ENCODE assay signal across 22 cellular contexts in the genomic region with DNA sequence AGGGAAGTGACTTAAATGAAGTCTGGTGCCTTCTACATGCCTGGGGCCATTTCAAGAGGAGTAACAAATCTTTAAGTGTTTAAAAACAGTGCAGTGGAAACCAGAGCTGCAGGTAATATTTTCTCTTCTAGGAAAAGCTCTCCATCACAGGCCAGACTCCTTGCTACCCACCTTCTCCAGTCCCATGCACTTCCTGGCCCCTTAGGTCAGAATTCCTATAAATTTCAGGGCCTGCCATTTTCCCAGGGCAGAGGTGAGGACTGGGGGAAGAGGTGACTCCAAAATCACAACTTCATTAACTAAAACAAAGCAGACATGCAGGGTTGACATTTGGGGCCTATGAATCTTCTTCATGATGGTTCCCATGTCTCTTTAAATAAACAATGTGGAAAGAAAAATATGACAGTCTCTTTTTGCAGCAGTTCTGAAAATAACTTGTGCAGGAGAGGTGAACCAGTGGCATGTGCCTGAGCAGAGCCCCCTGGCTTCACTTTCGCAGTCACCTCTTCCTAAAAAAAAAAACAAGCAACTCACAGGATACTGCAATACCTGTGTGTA.
"Had no signal": no experiment of that assay in that cellular context is flagged by ENCODE, and none has a peak within 500 bp of the region (broad histone marks: within the 10 kb centered on the region; RNA-seq: fewer than 3 reads in every experiment).

No MANE protein-coding gene starts in this region.

- H3K4me3 Mint-ChIP-seq: activated T-cell treated with anti-CD3 and anti-CD28 coated beads, Interleukin-2, amount 50 U/mL, for 24 hours; activated T-helper 17 cell treated with anti-CD3 and anti-CD28 coated beads, Interleukin-2, amount 50 U/mL, for 72 hours; dendritic cell treated with granulocyte-macrophage colony-stimulating factor and Interleukin-4, amounts not matched to agents 40 ng/mL and 50 ng/mL, for 4 days; stimulated activated naive B cell treated with anti-CD40 and anti-IgM and Interleukin-4, amounts not matched to agents 10 μg/mL and 1 μg/mL and 100 μg/mL, for 72 hours had no signal

- H3K36me3 ChIP-seq: ascending aorta, brain microvascular endothelial cell, sigmoid colon, upper lobe of right lung had no signal

- H3K27me3 Mint-ChIP-seq: activated T-cell treated with anti-CD3 and anti-CD28 coated beads, Interleukin-2, amount 50 U/mL, for 24 hours; activated T-helper 17 cell treated with anti-CD3 and anti-CD28 coated beads, Interleukin-2, amount 50 U/mL, for 72 hours; dendritic cell treated with granulocyte-macrophage colony-stimulating factor and Interleukin-4, amounts not matched to agents 40 ng/mL and 50 ng/mL, for 4 days had no signal

- H3K27ac Mint-ChIP-seq: activated naive CD4-positive, alpha-beta T cell treated with anti-CD3 and anti-CD28 coated beads, Interleukin-2, amount 50 U/mL, for 72 hours; activated T-cell treated with anti-CD3 and anti-CD28 coated beads, Interleukin-2, amount 50 U/mL, for 24 hours; activated T-helper 17 cell treated with anti-CD3 and anti-CD28 coated beads, Interleukin-2, amount 50 U/mL, for 72 hours; dendritic cell treated with granulocyte-macrophage colony-stimulating factor and Interleukin-4, amounts not matched to agents 40 ng/mL and 50 ng/mL, for 4 days; stimulated activated naive B cell treated with anti-CD40 and anti-IgM and Interleukin-4, amounts not matched to agents 10 μg/mL and 1 μg/mL and 100 μg/mL, for 72 hours had no signal

- DNase-seq: activated CD4-positive, alpha-beta T cell treated with anti-CD3 and anti-CD28 coated beads for 1 hour; activated T-cell treated with anti-CD3 and anti-CD28 coated beads, Interleukin-2, amount 50 U/mL, for 24 hours; brain microvascular endothelial cell; caudate nucleus; effector CD4-positive, alpha-beta T cell; erythroblast; hippocampal formation; left ventricle myocardium superior; mammary epithelial cell; occipital lobe; sigmoid colon; stimulated activated CD4-positive, alpha-beta T cell treated with anti-CD3 and anti-CD28 coated beads, Interleukin-2, amount 100 ng/mL, for 48 hours; stimulated activated CD8-positive, alpha-beta memory T cell treated with anti-CD3 and anti-CD28 coated beads, Interleukin-4, amount 100 ng/mL, for 48 hours; stimulated activated naive B cell treated with anti-CD40 and anti-IgM and Interleukin-4, amounts not matched to agents 10 μg/mL and 1 μg/mL and 100 μg/mL, for 72 hours; T-helper 1 cell; testis; upper lobe of right lung had no signal

- H3K27me3 ChIP-seq: ascending aorta, brain microvascular endothelial cell, sigmoid colon, testis, upper lobe of right lung had no signal

- H3K4me3 ChIP-seq: ascending aorta, sigmoid colon, smooth muscle cell, testis, upper lobe of right lung had no signal

- H3K9me3 Mint-ChIP-seq: activated naive CD4-positive, alpha-beta T cell treated with anti-CD3 and anti-CD28 coated beads, Interleukin-2, amount 50 U/mL, for 72 hours; activated T-cell treated with anti-CD3 and anti-CD28 coated beads, Interleukin-2, amount 50 U/mL, for 24 hours; activated T-helper 17 cell treated with anti-CD3 and anti-CD28 coated beads, Interleukin-2, amount 50 U/mL, for 72 hours; dendritic cell treated with granulocyte-macrophage colony-stimulating factor and Interleukin-4, amounts not matched to agents 40 ng/mL and 50 ng/mL, for 4 days; stimulated activated naive B cell treated with anti-CD40 and anti-IgM and Interleukin-4, amounts not matched to agents 10 μg/mL and 1 μg/mL and 100 μg/mL, for 72 hours had no signal

- H3K27ac ChIP-seq: ascending aorta, brain microvascular endothelial cell, testis, upper lobe of right lung had no signal

- H3K9me3 ChIP-seq: ascending aorta, sigmoid colon, testis, upper lobe of right lung had no signal

- ATAC-seq: activated naive CD4-positive, alpha-beta T cell treated with anti-CD3 and anti-CD28 coated beads, Interleukin-2, amount 50 U/mL, for 72 hours; activated T-helper 17 cell treated with anti-CD3 and anti-CD28 coated beads, Interleukin-2, amount 50 U/mL, for 72 hours; left ventricle myocardium superior; stimulated activated naive B cell treated with anti-CD40 and anti-IgM and Interleukin-4, amounts not matched to agents 10 μg/mL and 1 μg/mL and 100 μg/mL, for 72 hours; upper lobe of right lung had no signal

- H3K4me1 ChIP-seq: ascending aorta, testis, upper lobe of right lung had no signal

- H3K36me3 Mint-ChIP-seq: activated naive CD4-positive, alpha-beta T cell treated with anti-CD3 and anti-CD28 coated beads, Interleukin-2, amount 50 U/mL, for 72 hours; stimulated activated naive B cell treated with anti-CD40 and anti-IgM and Interleukin-4, amounts not matched to agents 10 μg/mL and 1 μg/mL and 100 μg/mL, for 72 hours had no signal

- H3K4me1 Mint-ChIP-seq: activated T-helper 17 cell treated with anti-CD3 and anti-CD28 coated beads, Interleukin-2, amount 50 U/mL, for 72 hours; stimulated activated naive B cell treated with anti-CD40 and anti-IgM and Interleukin-4, amounts not matched to agents 10 μg/mL and 1 μg/mL and 100 μg/mL, for 72 hours had no signal
